ENCODE assay signal across 1 cellular context in the genomic region with DNA sequence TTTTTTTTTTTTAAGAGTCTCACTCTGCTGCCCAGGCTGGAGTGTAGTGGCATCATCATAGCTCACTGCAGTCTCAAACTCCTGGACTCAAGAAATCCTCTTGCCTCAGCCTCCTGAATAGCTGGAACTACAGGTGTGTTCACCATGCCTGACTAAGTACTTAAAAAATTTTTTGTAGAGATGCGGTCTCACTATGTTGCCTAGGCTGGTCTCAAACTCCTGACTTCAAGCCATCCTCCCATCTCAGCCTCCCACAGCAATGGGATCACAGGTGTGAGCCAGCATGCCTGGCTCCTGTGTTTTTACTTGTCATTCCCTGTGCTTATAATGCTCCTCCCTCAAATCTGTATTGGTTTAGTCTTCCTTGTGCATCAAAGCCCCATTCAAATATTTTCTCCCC.
TF ChIP-seq lines count a peak whose summit lies in the region.

No MANE protein-coding gene starts in this region.

TF ChIP-seq in HCT116, 20 proteins besides CTCF, POLR2A, EP300 and RAD21:
- TF ChIP-seq, protein P1, sequence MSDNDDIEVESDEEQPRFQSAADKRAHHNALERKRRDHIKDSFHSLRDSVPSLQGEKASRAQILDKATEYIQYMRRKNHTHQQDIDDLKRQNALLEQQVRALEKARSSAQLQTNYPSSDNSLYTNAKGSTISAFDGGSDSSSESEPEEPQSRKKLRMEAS (IDR thresholded peaks at IDR 0.05) = no peak
- TF ChIP-seq, protein P2, sequence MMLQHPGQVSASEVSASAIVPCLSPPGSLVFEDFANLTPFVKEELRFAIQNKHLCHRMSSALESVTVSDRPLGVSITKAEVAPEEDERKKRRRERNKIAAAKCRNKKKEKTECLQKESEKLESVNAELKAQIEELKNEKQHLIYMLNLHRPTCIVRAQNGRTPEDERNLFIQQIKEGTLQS (IDR thresholded peaks at IDR 0.05) = no peak
- TF ChIP-seq EZH2phosphoT487 (IDR thresholded peaks at IDR 0.05; ENCODE audit: borderline replicate concordance) (no peak), EGR1 (IDR thresholded peaks at IDR 0.05; ENCODE audit: low read depth) (no peak), ZFX (IDR thresholded peaks at IDR 0.05) (no peak), SRF (IDR thresholded peaks at IDR 0.05; ENCODE audit: low read depth) (no peak), FOSL1 (IDR thresholded peaks at IDR 0.05; ENCODE audit: low read depth) (no peak), YY1 (IDR thresholded peaks at IDR 0.05; ENCODE audit: extremely low read depth, insufficient replicate concordance, low read depth, low read length) (no peak), SIN3A (IDR thresholded peaks at IDR 0.05; ENCODE audit: low read depth) (no peak), CEBPB (IDR thresholded peaks at IDR 0.05; ENCODE audit: low read depth) (no peak), SP1 (IDR thresholded peaks at IDR 0.05; ENCODE audit: low read depth) (no peak), CBX3 (IDR thresholded peaks at IDR 0.05; ENCODE audit: low read depth) (no peak), TCF7L2 (IDR thresholded peaks at IDR 0.05; ENCODE audit: borderline replicate concordance, extremely low read depth, insufficient read depth, insufficient read length) (no peak), ELF1 (IDR thresholded peaks at IDR 0.05; ENCODE audit: borderline replicate concordance, low read depth) (no peak), JUND (IDR thresholded peaks at IDR 0.05) (no peak), POLR2AphosphoS5 (IDR thresholded peaks at IDR 0.05; ENCODE audit: low read depth, low read length) (no peak)
- TF ChIP-seq, protein P3, sequence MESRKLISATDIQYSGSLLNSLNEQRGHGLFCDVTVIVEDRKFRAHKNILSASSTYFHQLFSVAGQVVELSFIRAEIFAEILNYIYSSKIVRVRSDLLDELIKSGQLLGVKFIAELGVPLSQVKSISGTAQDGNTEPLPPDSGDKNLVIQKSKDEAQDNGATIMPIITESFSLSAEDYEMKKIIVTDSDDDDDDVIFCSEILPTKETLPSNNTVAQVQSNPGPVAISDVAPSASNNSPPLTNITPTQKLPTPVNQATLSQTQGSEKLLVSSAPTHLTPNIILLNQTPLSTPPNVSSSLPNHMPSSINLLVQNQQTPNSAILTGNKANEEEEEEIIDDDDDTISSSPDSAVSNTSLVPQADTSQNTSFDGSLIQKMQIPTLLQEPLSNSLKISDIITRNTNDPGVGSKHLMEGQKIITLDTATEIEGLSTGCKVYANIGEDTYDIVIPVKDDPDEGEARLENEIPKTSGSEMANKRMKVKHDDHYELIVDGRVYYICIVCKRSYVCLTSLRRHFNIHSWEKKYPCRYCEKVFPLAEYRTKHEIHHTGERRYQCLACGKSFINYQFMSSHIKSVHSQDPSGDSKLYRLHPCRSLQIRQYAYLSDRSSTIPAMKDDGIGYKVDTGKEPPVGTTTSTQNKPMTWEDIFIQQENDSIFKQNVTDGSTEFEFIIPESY (IDR thresholded peaks at IDR 0.05; ENCODE audit: extremely low read depth, insufficient replicate concordance, low read length) = no peak
- TF ChIP-seq, protein P4, sequence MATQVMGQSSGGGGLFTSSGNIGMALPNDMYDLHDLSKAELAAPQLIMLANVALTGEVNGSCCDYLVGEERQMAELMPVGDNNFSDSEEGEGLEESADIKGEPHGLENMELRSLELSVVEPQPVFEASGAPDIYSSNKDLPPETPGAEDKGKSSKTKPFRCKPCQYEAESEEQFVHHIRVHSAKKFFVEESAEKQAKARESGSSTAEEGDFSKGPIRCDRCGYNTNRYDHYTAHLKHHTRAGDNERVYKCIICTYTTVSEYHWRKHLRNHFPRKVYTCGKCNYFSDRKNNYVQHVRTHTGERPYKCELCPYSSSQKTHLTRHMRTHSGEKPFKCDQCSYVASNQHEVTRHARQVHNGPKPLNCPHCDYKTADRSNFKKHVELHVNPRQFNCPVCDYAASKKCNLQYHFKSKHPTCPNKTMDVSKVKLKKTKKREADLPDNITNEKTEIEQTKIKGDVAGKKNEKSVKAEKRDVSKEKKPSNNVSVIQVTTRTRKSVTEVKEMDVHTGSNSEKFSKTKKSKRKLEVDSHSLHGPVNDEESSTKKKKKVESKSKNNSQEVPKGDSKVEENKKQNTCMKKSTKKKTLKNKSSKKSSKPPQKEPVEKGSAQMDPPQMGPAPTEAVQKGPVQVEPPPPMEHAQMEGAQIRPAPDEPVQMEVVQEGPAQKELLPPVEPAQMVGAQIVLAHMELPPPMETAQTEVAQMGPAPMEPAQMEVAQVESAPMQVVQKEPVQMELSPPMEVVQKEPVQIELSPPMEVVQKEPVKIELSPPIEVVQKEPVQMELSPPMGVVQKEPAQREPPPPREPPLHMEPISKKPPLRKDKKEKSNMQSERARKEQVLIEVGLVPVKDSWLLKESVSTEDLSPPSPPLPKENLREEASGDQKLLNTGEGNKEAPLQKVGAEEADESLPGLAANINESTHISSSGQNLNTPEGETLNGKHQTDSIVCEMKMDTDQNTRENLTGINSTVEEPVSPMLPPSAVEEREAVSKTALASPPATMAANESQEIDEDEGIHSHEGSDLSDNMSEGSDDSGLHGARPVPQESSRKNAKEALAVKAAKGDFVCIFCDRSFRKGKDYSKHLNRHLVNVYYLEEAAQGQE (IDR thresholded peaks at IDR 0.05; ENCODE audit: low read depth) = no peak
